In the genomic region with DNA sequence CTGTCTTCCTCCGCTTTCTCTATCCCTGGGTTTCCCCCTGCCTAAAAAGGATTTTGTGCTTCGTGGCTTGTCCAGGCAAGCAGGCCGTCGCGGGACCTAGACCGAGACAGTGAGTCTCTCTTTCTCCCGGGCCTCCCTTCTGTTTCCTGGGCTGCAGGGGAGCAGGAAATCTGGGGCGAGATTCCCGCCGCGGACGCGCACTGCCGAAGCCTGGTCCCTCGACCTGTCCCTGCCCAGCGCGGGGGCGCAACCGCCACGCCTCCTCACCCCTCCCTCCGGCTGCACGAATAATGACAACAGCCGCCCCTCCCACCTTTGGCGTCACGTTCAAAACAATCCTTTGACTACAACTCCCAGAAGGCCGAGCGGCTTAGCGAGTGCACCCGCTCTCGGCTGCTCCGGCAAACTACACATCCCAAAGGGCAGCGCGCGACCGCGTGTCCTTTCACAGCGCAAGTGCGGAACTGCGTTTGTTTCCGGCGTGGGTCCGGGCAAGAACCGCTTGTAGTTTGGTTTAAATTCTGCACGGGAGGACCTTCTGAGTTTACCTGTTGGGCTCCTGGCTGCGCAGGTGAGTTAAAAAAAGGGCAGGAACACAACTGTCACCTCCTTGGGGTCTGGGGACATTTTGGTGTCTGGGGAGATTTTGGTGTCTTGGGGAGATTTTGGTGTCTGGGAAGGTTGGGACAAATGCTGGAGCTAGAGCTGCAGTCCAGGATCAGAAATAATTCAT, we compare ENCODE assay signal across 8 cellular contexts.
A peak's percentile ranks its signal among the peaks of the same experiment; 100 is the strongest.
DNase-seq lines count a peak whose midpoint lies in the region; ATAC-seq and TF ChIP-seq lines count a peak whose summit lies in the region.

Gene CLP1 (plus strand): TSS at position 473 of the 733 bp plus-strand sequence. CDS start 1,715 bp downstream, outside the sequence.

- DNase-seq in AG09309 (ENCODE audit: low read depth) (peak; percentile 92), NCI-H446 (lab: John Stamatoyannopoulos, UW) (peak; percentile 98 to 99), cerebellar cortex (ENCODE audit: low spot score) (peak; percentile 100), islet precursor cell (peak; percentile 100)
- DNase-seq in activated CD4-positive, CD25-positive, alpha-beta regulatory T cell treated with anti-CD3 and anti-CD28 coated beads, Interleukin-2, amount 50 U/mL, for 16 hours (ENCODE audit: low read depth, low spot score) = peak; percentile 100
- DNase-seq in stimulated activated CD4-positive, alpha-beta T cell treated with anti-CD3 and anti-CD28 coated beads, Interleukin-12 subunit alpha, Interleukin-12 subunit beta, amount 100 ng/mL, for 48 hours (ENCODE audit: low read depth in 2 of 3, low spot score in 1 of 3) = peak; percentile 97 to 99 (median 98)

- TF ChIP-seq CTCF in AG09309 (IDR thresholded peaks at IDR 0.05; ENCODE audit: control insufficient read depth, insufficient read depth, low read depth, low read length, missing control alignments) = no peak

- H3K4me3 ChIP-seq in AG09309 (ENCODE audit: control insufficient read depth, low read depth, low read length) = peak within 1 kb of the TSS; percentile 83

- ATAC-seq in GM19025 (IDR thresholded peaks at IDR 0.05; ENCODE audit: low read depth, unreplicated experiment) (peak; percentile 99), HG03342 (IDR thresholded peaks at IDR 0.05; ENCODE audit: unreplicated experiment) (peak; percentile 99)

Comparison
In these comparisons a context has a peak if more than half of its experiments do, and no peak if none do; other contexts are left out.
1. Peak in every context shown above with its lines: DNase-seq, ATAC-seq and H3K4me3 ChIP-seq.